16 cellular contexts compared by ENCODE assay signal in the genomic region with DNA sequence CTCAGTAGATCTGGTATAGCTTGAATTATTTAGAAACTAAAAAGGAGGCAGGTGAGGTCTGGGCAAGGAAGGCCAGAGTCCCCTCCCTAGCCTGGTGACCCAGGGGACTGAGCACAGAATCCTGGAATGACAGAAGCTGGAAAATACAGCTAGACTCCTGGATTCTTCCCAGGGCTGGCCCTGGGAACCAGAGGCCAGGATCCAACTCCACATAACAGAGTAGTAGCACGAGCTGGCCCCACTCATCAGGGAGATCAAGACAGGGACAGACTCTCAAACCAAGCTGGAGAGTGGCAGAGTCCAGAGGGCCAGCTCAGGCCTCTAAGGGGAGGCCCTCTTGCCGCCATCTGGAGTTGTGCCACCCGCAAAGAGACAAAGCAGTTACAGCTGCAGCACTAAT. TPM values are rescaled to one million over a fixed set of nuclear protein-coding genes. Genes with fewer than 3 reads are reported as not detected.
"Had no signal": no experiment of that assay in that cellular context is flagged by ENCODE, and none has a peak within 500 bp of the region (broad histone marks: within the 10 kb centered on the region; RNA-seq: fewer than 3 reads in every experiment).

No MANE protein-coding gene starts in this region.

- DNase-seq: activated B cell treated with CpG ODN at 0.5 μM for 24 hours; activated CD4-positive, alpha-beta T cell treated with anti-CD3 and anti-CD28 coated beads, Interleukin-2, amount 10 ng/mL, durations not matched to agents 24 days and 14 days; activated CD8-positive, alpha-beta T cell treated with anti-CD3 and anti-CD28 coated beads, Interleukin-2, amount 10 ng/mL, durations not matched to agents 7 days and 5 days; activated naive CD4-positive, alpha-beta T cell treated with anti-CD3 and anti-CD28 coated beads for 36 hours; activated T-cell treated with anti-CD3 and anti-CD28 coated beads, Interleukin-2, amount 50 U/mL, for 24 hours; cerebellar nuclear complex; effector memory CD4-positive, alpha-beta T cell; immature natural killer cell; sigmoid colon; SK-N-SH; stimulated activated naive CD4-positive, alpha-beta T cell; substantia nigra; trophoblast cell had no signal

- H3K27ac ChIP-seq: esophagus muscularis mucosa, sigmoid colon, spleen had no signal

- ATAC-seq: activated CD8-positive, alpha-beta T cell treated with anti-CD3 and anti-CD28 coated beads, Interleukin-2, amount 10 ng/mL, durations not matched to agents 7 days and 5 days; natural killer cell treated with Interleukin-12 subunit alpha and Interleukin-12 subunit beta and Interleukin-15 and Interleukin-18, amount 100 ng/mL, for 72 hours had no signal

- H3K9me3 ChIP-seq: esophagus muscularis mucosa, sigmoid colon, SK-N-SH, spleen had no signal

- H3K4me3 ChIP-seq: esophagus muscularis mucosa, sigmoid colon, spleen had no signal

- H3K4me1 ChIP-seq: sigmoid colon had no signal

- H3K27me3 ChIP-seq: sigmoid colon, spleen had no signal

- H3K36me3 ChIP-seq: esophagus muscularis mucosa, sigmoid colon had no signal

RNA-seq across cellular contexts. Expression of a gene that starts 10.7 kb away (rescaled TPM):
- polyA plus RNA-seq: SK-N-SH had no signal
